8 cellular contexts compared by ENCODE assay signal in genomic region chrX:110665636-110666035, GRCh38.
DNase-seq lines count a peak whose midpoint lies in the region; ATAC-seq lines count a peak whose summit lies in the region.

No MANE protein-coding gene starts in this region.

- no peak overlapping the region for H3K4me3 Mint-ChIP-seq in activated naive CD8-positive, alpha-beta T cell treated with anti-CD3 and anti-CD28 coated beads for 36 hours

- H3K36me3 Mint-ChIP-seq in activated naive CD8-positive, alpha-beta T cell treated with anti-CD3 and anti-CD28 coated beads for 36 hours = no peaks in the 10 kb centered on the region

- no peaks in the 10 kb centered on the region for H3K27me3 Mint-ChIP-seq in activated naive CD8-positive, alpha-beta T cell treated with anti-CD3 and anti-CD28 coated beads for 36 hours

- no peak overlapping the region for H3K27ac Mint-ChIP-seq in activated naive CD8-positive, alpha-beta T cell treated with anti-CD3 and anti-CD28 coated beads for 36 hours

- peak; percentile 71 for ATAC-seq in GM21360 (IDR thresholded peaks at IDR 0.05; ENCODE audit: unreplicated experiment)

- in situ Hi-C loops in KBM-7 (cut with MboI; ENCODE audit: low pct_unique_long_range_greater_than_20kb, low sequenced_read_pairs) = loop anchor here (25.0 kb wide), 1 partner anchor 203 kb away; no protein-coding TSS in a partner anchor

- DNase-seq in NCI-H2227 (lab: John Stamatoyannopoulos, UW; ENCODE audit: unreplicated experiment) (peak; percentile 16), NCI-H2227 treated with DMSO at 0.1 percent for 48 hours (lab: John Stamatoyannopoulos, UW) (no peak), KBM-7 (peak; percentile 50), iPS-NIHi7 (ENCODE audit: extremely low spot score) (peak; percentile 66), putamen (ENCODE audit: low spot score) (no peak), ureter (ENCODE audit: low spot score) (no peak)
- peak; percentile 1 for DNase-seq in activated naive CD8-positive, alpha-beta T cell treated with anti-CD3 and anti-CD28 coated beads for 36 hours

- H3K4me1 Mint-ChIP-seq in activated naive CD8-positive, alpha-beta T cell treated with anti-CD3 and anti-CD28 coated beads for 36 hours = no peaks in the 10 kb centered on the region

- no peaks in the 10 kb centered on the region for H3K9me3 Mint-ChIP-seq in activated naive CD8-positive, alpha-beta T cell treated with anti-CD3 and anti-CD28 coated beads for 36 hours

Comparison
In these comparisons a context has a peak if more than half of its experiments do, and no peak if none do; other contexts are left out.
1. DNase-seq: peak in NCI-H2227 (single experiment), KBM-7 (single experiment), activated naive CD8-positive, alpha-beta T cell treated with anti-CD3 and anti-CD28 coated beads for 36 hours (single experiment) and iPS-NIHi7 (single experiment); none in NCI-H2227 treated with DMSO at 0.1 percent for 48 hours (single experiment), putamen (single experiment) and ureter (single experiment).